8 cellular contexts compared by ENCODE assay signal in the genomic region with DNA sequence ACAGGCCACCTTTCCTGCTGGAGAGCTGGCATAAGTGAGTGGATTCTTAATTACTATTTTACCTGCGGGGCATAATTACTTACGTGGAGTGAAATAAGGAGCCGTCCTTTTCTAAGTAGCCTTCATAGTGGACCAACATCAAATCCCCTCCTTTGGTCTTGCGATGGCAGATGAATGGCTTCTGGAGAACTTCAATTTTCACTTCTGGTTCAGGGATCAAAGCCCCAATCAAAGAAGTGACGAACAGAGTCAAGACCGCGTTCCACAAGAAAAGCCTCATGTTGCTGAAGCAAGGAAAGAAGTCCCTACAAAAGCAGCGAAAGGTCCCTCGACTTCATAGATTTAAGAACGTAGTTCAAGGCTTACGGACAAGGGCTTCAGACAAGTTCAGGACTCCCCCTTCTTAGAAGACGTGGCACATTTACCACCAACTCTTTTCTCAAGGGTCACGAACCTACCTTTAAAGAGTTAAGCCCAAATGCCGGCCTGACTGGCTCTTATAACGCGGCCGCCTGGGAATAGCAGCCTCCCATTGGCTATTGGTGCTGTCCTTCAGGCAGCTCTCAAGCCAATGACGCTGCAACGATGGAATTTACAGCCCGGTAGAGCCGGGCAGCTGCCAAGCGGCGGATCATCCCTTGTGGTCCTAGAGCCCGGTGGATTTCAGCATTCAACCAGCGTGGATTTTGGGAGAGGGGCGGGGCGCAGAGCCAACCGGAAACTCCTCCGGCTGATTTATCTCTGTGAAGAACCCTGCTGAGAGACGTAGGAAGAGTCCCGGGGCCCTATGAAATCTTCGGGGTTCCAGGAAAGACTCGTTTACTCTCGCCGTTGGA. TPM values are rescaled to one million over a fixed set of nuclear protein-coding genes. Genes with fewer than 3 reads are reported as not detected.
DNase-seq lines count a peak whose midpoint lies in the region; TF ChIP-seq lines count a peak whose summit lies in the region.

A gene with protein sequence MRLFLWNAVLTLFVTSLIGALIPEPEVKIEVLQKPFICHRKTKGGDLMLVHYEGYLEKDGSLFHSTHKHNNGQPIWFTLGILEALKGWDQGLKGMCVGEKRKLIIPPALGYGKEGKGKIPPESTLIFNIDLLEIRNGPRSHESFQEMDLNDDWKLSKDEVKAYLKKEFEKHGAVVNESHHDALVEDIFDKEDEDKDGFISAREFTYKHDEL (minus strand): TSS at position 474 of the 836 bp plus-strand sequence. CDS start 194 bp downstream, at position 280.

- H4K20me1 ChIP-seq in MM.1S (ENCODE audit: insufficient read depth, low read length) (no peaks in the 10 kb centered on the region), neural progenitor cell (ENCODE audit: low read depth) (peaks cover 24% of the 10 kb centered on the region)

- H3F3A ChIP-seq in MM.1S (ENCODE audit: insufficient read depth, low read length) (peaks cover 26% of the 10 kb centered on the region), neural progenitor cell (ENCODE audit: low read depth) (peaks cover 14% of the 10 kb centered on the region)

- H3K9me3 Mint-ChIP-seq in neural progenitor cell = no peaks in the 10 kb centered on the region

- H3K27me3 ChIP-seq in MM.1S (replicated peaks; ENCODE audit: insufficient read depth, low read length) (no peaks in the 10 kb centered on the region), SJCRH30 (no peaks in the 10 kb centered on the region), neural progenitor cell (no peaks in the 10 kb centered on the region), stomach smooth muscle (ENCODE audit: control insufficient read depth in 1 of 2, insufficient read depth in 2 of 2, low read length in 2 of 2) (no peaks in the 10 kb centered on the region)

- H3K4me2 ChIP-seq in MM.1S (ENCODE audit: low read depth, low read length) (peak within 1 kb of the TSS; percentile 95), neural progenitor cell (peak within 1 kb of the TSS; percentile 94)

- peak; percentile 96 for DNase-seq in GDM1 (lab: John Stamatoyannopoulos, UW)
- DNase-seq in HCEC 1CT = peak; percentile 100
- DNase-seq in MM.1S = peak; percentile 99
- peak; percentile 99 to 100 for DNase-seq in SJCRH30
- peak; percentile 93 for DNase-seq in activated naive CD4-positive, alpha-beta T cell treated with Interleukin-2 at 50 U/mL for 16 hours
- peak; percentile 99 for DNase-seq in foreskin melanocyte
- peak; percentile 99 for DNase-seq in neural progenitor cell (ENCODE audit: low spot score)

- H3K36me3 ChIP-seq in MM.1S (replicated peaks; ENCODE audit: insufficient read depth, low read length) = no peaks in the 10 kb centered on the region
- no peaks in the 10 kb centered on the region for H3K36me3 ChIP-seq in SJCRH30
- H3K36me3 ChIP-seq in neural progenitor cell = no peaks in the 10 kb centered on the region
- H3K36me3 ChIP-seq in stomach smooth muscle (ENCODE audit: control insufficient read depth in 2 of 2, insufficient read depth in 2 of 2, low read length in 2 of 2) = no peaks in the 10 kb centered on the region

- H3K27me3 Mint-ChIP-seq in neural progenitor cell (ENCODE audit: insufficient read depth, low read depth) = no peaks in the 10 kb centered on the region

- H3K4me3 ChIP-seq in MM.1S (ENCODE audit: low read length) = peak within 1 kb of the TSS; percentile 76
- H3K4me3 ChIP-seq in SJCRH30 = peak within 1 kb of the TSS; percentile 86
- peak within 1 kb of the TSS; percentile 72 for H3K4me3 ChIP-seq in neural progenitor cell
- peak within 1 kb of the TSS; percentile 88 to 98 for H3K4me3 ChIP-seq in stomach smooth muscle (ENCODE audit: low read length in 2 of 2)

- H3K4me1 Mint-ChIP-seq in neural progenitor cell = peaks cover 28% of the 10 kb centered on the region

- H3K27ac Mint-ChIP-seq in neural progenitor cell = peak within 1 kb of the TSS; percentile 14

- no peaks in the 10 kb centered on the region for H3K9me3 ChIP-seq in MM.1S (replicated peaks; ENCODE audit: insufficient read depth, low read length)
- no peaks in the 10 kb centered on the region for H3K9me3 ChIP-seq in SJCRH30 (replicated peaks)
- no peaks in the 10 kb centered on the region for H3K9me3 ChIP-seq in neural progenitor cell (ENCODE audit: low read depth)
- no peaks in the 10 kb centered on the region for H3K9me3 ChIP-seq in stomach smooth muscle (ENCODE audit: control insufficient read depth in 2 of 2, low read length in 2 of 2)

- H3K4me1 ChIP-seq in MM.1S (ENCODE audit: low read length) (peaks cover 29% of the 10 kb centered on the region), SJCRH30 (0 out of 2 replicates have a peak, but pooled peaks cover 3% of the 10 kb centered on the region), neural progenitor cell (peaks cover 34% of the 10 kb centered on the region), stomach smooth muscle (ENCODE audit: control insufficient read depth, insufficient read depth, low read length) (peaks cover 9% of the 10 kb centered on the region)

- H3K36me3 Mint-ChIP-seq in neural progenitor cell = peaks cover 10% of the 10 kb centered on the region

- TF ChIP-seq CTCF in MM.1S (IDR thresholded peaks at IDR 0.05; ENCODE audit: low read length) = no peak
- no peak for TF ChIP-seq CTCF in neural progenitor cell (IDR thresholded peaks at IDR 0.05)

- peak within 1 kb of the TSS; percentile 93 for H3K4me3 Mint-ChIP-seq in neural progenitor cell

- H3K27ac ChIP-seq in MM.1S (ENCODE audit: low read length) = peak within 1 kb of the TSS; percentile 73; the same call in 1 of the 2 replicates
- peak within 1 kb of the TSS; percentile 36 for H3K27ac ChIP-seq in SJCRH30
- no peak within 1 kb of the TSS for H3K27ac ChIP-seq in neural progenitor cell
- peak within 1 kb of the TSS; percentile 75 for H3K27ac ChIP-seq in stomach smooth muscle (ENCODE audit: low read length)

- H3K9me2 ChIP-seq in MM.1S (replicated peaks; ENCODE audit: insufficient read depth, low read length) = no peaks in the 10 kb centered on the region

- H3K79me2 ChIP-seq in MM.1S (ENCODE audit: low read length) = peaks cover 72% of the 10 kb centered on the region
- peaks cover 28% of the 10 kb centered on the region for H3K79me2 ChIP-seq in neural progenitor cell (ENCODE audit: low read depth)

- peak within 1 kb of the TSS; percentile 72 for H3K9ac ChIP-seq in MM.1S (ENCODE audit: low read length)
- no peak within 1 kb of the TSS for H3K9ac ChIP-seq in neural progenitor cell
- H3K9ac ChIP-seq in stomach smooth muscle (ENCODE audit: low read length in 2 of 2) = peak within 1 kb of the TSS; percentile 76 to 93

- H2AFZ ChIP-seq in MM.1S (ENCODE audit: low read length) (peak within 1 kb of the TSS; percentile 81), neural progenitor cell (replicated peaks) (peak within 1 kb of the TSS; percentile 90)

RNA-seq across cellular contexts. Expression of the gene that starts here (rescaled TPM):
- total RNA-seq in SJCRH30 (2014; rRNA removed; shearing (Covaris generic)) = 23.7 and 29.7 TPM in 2 replicates
- 4.0 and 4.5 TPM in 2 replicates for total RNA-seq in neural progenitor cell (ENCODE audit: low replicate concordance)
